In the genomic region with DNA sequence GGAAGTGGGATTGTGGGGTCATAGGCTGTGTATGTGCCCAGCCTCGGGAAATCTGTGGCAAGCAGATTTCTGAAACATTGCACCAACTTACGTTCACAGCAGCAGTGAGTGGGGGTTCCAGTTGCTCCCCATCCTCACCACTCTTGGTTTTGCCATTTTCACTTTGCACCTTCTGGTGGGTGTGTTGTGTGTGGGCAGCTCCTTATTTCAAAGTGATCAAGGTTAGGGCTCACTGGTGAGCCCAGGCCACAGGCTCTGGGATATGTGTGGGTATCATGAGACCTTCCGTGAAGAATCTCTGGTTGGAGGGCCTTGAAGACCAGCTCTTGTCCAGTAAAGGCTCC, we compare ENCODE assay signal across 11 cellular contexts. TPM values are rescaled to one million over a fixed set of nuclear protein-coding genes. Genes with fewer than 3 reads are reported as not detected.
A peak's percentile ranks its signal among the peaks of the same experiment; 100 is the strongest.
DNase-seq lines count a peak whose midpoint lies in the region; ATAC-seq and FAIRE-seq lines count a peak whose summit lies in the region.
"Had no signal": no experiment of that assay in that cellular context is flagged by ENCODE, and none has a peak within 500 bp of the region (broad histone marks: within the 10 kb centered on the region; RNA-seq: fewer than 3 reads in every experiment).

No MANE protein-coding gene starts in this region.

- no peaks in the 10 kb centered on the region for H3K9me3 Mint-ChIP-seq in activated CD8-positive, alpha-beta memory T cell treated with anti-CD3 and anti-CD28 coated beads, Interleukin-2, amount 10 ng/mL, durations not matched to agents 7 days and 5 days (ENCODE audit: low read depth)
- no peaks in the 10 kb centered on the region for H3K9me3 Mint-ChIP-seq in activated CD4-positive, alpha-beta memory T cell treated with anti-CD3 and anti-CD28 coated beads for 36 hours
- H3K9me3 Mint-ChIP-seq in stimulated activated naive B cell treated with anti-CD40 and anti-IgM and Interleukin-4, amounts not matched to agents 10 μg/mL and 1 μg/mL and 100 μg/mL, for 72 hours = peaks cover 0 to 2% of the 10 kb centered on the region in 2 donors

- intact Hi-C loops in activated CD4-positive, alpha-beta memory T cell treated with anti-CD3 and anti-CD28 coated beads for 36 hours (cut with micrococcal nuclease) = no loop called here

- POLR2A ChIA-PET in activated CD4-positive, alpha-beta memory T cell treated with anti-CD3 and anti-CD28 coated beads for 36 hours (lab: Charles Lee) = interaction anchor here (1.2 to 2.0 kb wide), 2 partner anchors 16 to 47 kb away, joined by 3 to 7 read pairs; no protein-coding TSS in a partner anchor

- DNase-seq in activated CD8-positive, alpha-beta memory T cell treated with anti-CD3 and anti-CD28 coated beads, Interleukin-2, amount 10 ng/mL, durations not matched to agents 7 days and 5 days = no peak
- no peak for DNase-seq in activated CD8-positive, alpha-beta memory T cell treated with anti-CD3 and anti-CD28 coated beads, Interleukin-2, amount 50 U/mL, for 48 hours
- no peak for DNase-seq in activated CD4-positive, alpha-beta memory T cell treated with anti-CD3 and anti-CD28 coated beads for 36 hours
- no peak for DNase-seq in stimulated activated naive B cell treated with anti-CD40 and anti-IgM and Interleukin-4, amounts not matched to agents 10 μg/mL and 1 μg/mL and 100 μg/mL, for 72 hours
- no peak for DNase-seq in RCC 7860 (ENCODE audit: low spot score)
- DNase-seq: esophagus squamous epithelium; NCI-H446 treated with DMSO at 0.1 percent for 48 hours; psoas muscle; stimulated activated CD4-positive, alpha-beta T cell treated with anti-CD3 and anti-CD28 coated beads, Interleukin-4, amount 100 ng/mL, for 24 hours had no signal

- peak overlapping the region; percentile 54 for H3K4me3 Mint-ChIP-seq in activated CD8-positive, alpha-beta memory T cell treated with anti-CD3 and anti-CD28 coated beads, Interleukin-2, amount 10 ng/mL, durations not matched to agents 7 days and 5 days
- no peak overlapping the region for H3K4me3 Mint-ChIP-seq in activated CD4-positive, alpha-beta memory T cell treated with anti-CD3 and anti-CD28 coated beads for 36 hours
- H3K4me3 Mint-ChIP-seq in stimulated activated naive B cell treated with anti-CD40 and anti-IgM and Interleukin-4, amounts not matched to agents 10 μg/mL and 1 μg/mL and 100 μg/mL, for 72 hours = peak overlapping the region; percentile 42 to 49

- no peaks in the 10 kb centered on the region for H3K36me3 Mint-ChIP-seq in activated CD8-positive, alpha-beta memory T cell treated with anti-CD3 and anti-CD28 coated beads, Interleukin-2, amount 10 ng/mL, durations not matched to agents 7 days and 5 days
- H3K36me3 Mint-ChIP-seq in activated CD4-positive, alpha-beta memory T cell treated with anti-CD3 and anti-CD28 coated beads for 36 hours = no peaks in the 10 kb centered on the region
- peaks cover 0 to 7% of the 10 kb centered on the region in 2 donors for H3K36me3 Mint-ChIP-seq in stimulated activated naive B cell treated with anti-CD40 and anti-IgM and Interleukin-4, amounts not matched to agents 10 μg/mL and 1 μg/mL and 100 μg/mL, for 72 hours

- peaks cover 62% of the 10 kb centered on the region for H3K4me1 Mint-ChIP-seq in activated CD8-positive, alpha-beta memory T cell treated with anti-CD3 and anti-CD28 coated beads, Interleukin-2, amount 10 ng/mL, durations not matched to agents 7 days and 5 days
- peaks cover 48% of the 10 kb centered on the region for H3K4me1 Mint-ChIP-seq in activated CD4-positive, alpha-beta memory T cell treated with anti-CD3 and anti-CD28 coated beads for 36 hours (ENCODE audit: low read depth)
- peaks cover 53 to 89% of the 10 kb centered on the region in 2 donors for H3K4me1 Mint-ChIP-seq in stimulated activated naive B cell treated with anti-CD40 and anti-IgM and Interleukin-4, amounts not matched to agents 10 μg/mL and 1 μg/mL and 100 μg/mL, for 72 hours

- H3K27me3 Mint-ChIP-seq in activated CD8-positive, alpha-beta memory T cell treated with anti-CD3 and anti-CD28 coated beads, Interleukin-2, amount 10 ng/mL, durations not matched to agents 7 days and 5 days = no peaks in the 10 kb centered on the region
- H3K27me3 Mint-ChIP-seq in activated CD4-positive, alpha-beta memory T cell treated with anti-CD3 and anti-CD28 coated beads for 36 hours = no peaks in the 10 kb centered on the region
- H3K27me3 Mint-ChIP-seq in stimulated activated naive B cell treated with anti-CD40 and anti-IgM and Interleukin-4, amounts not matched to agents 10 μg/mL and 1 μg/mL and 100 μg/mL, for 72 hours = no peaks in the 10 kb centered on the region

- peak overlapping the region; percentile 94 for H3K27ac Mint-ChIP-seq in activated CD8-positive, alpha-beta memory T cell treated with anti-CD3 and anti-CD28 coated beads, Interleukin-2, amount 10 ng/mL, durations not matched to agents 7 days and 5 days
- H3K27ac Mint-ChIP-seq in activated CD4-positive, alpha-beta memory T cell treated with anti-CD3 and anti-CD28 coated beads for 36 hours = peak overlapping the region; percentile 76
- H3K27ac Mint-ChIP-seq in stimulated activated naive B cell treated with anti-CD40 and anti-IgM and Interleukin-4, amounts not matched to agents 10 μg/mL and 1 μg/mL and 100 μg/mL, for 72 hours = peak overlapping the region; percentile 94

- CTCF ChIA-PET in activated CD8-positive, alpha-beta memory T cell treated with anti-CD3 and anti-CD28 coated beads, Interleukin-2, amount 10 ng/mL, durations not matched to agents 7 days and 5 days (lab: Charles Lee) = interaction anchor here (1.3 to 3.1 kb wide), 5 partner anchors 13 to 347 kb away, joined by 3 to 18 read pairs (median 5); a partner anchor contains a TSS
- CTCF ChIA-PET in activated CD4-positive, alpha-beta memory T cell treated with anti-CD3 and anti-CD28 coated beads for 36 hours (lab: Charles Lee) = interaction anchor here (0.9 to 1.3 kb wide), 2 partner anchors 52 to 61 kb away, joined by 3 read pairs; no protein-coding TSS in a partner anchor

- FAIRE-seq in RCC 7860 (lab: Jason Lieb, UNC) = no peak

- no peak for ATAC-seq in activated CD8-positive, alpha-beta memory T cell treated with anti-CD3 and anti-CD28 coated beads, Interleukin-2, amount 10 ng/mL, durations not matched to agents 7 days and 5 days
- ATAC-seq in stimulated activated naive B cell treated with anti-CD40 and anti-IgM and Interleukin-4, amounts not matched to agents 10 μg/mL and 1 μg/mL and 100 μg/mL, for 72 hours (replicated peaks) = no peak
- ATAC-seq in HG03159 (IDR thresholded peaks at IDR 0.05; ENCODE audit: unreplicated experiment) = no peak
- ATAC-seq: psoas muscle had no signal

RNA-seq across cellular contexts. Expression of a gene that starts 29.5 kb away (rescaled TPM):
- total RNA-seq in activated CD8-positive, alpha-beta memory T cell treated with anti-CD3 and anti-CD28 coated beads, Interleukin-2, amount 10 ng/mL, durations not matched to agents 7 days and 5 days = not detected
- not detected for total RNA-seq in activated CD4-positive, alpha-beta memory T cell treated with anti-CD3 and anti-CD28 coated beads for 36 hours
- total RNA-seq: Daoy, esophagus squamous epithelium, psoas muscle had no signal

RNA-seq across cellular contexts. Expression of a gene that starts 34.3 kb away (rescaled TPM):
- total RNA-seq in activated CD8-positive, alpha-beta memory T cell treated with anti-CD3 and anti-CD28 coated beads, Interleukin-2, amount 10 ng/mL, durations not matched to agents 7 days and 5 days = not detected
- total RNA-seq in activated CD4-positive, alpha-beta memory T cell treated with anti-CD3 and anti-CD28 coated beads for 36 hours = not detected
- total RNA-seq: Daoy, esophagus squamous epithelium, psoas muscle had no signal

RNA-seq across cellular contexts. Expression of a gene that starts 34.7 kb away (rescaled TPM):
- total RNA-seq in activated CD8-positive, alpha-beta memory T cell treated with anti-CD3 and anti-CD28 coated beads, Interleukin-2, amount 10 ng/mL, durations not matched to agents 7 days and 5 days = 10 to 100 TPM; 65.9 to 70.4 TPM
- 10 to 100 TPM; 68.9 to 69.9 TPM for total RNA-seq in activated CD4-positive, alpha-beta memory T cell treated with anti-CD3 and anti-CD28 coated beads for 36 hours

RNA-seq across cellular contexts. Expression of a gene that starts 37.2 kb away (rescaled TPM):
- total RNA-seq in activated CD8-positive, alpha-beta memory T cell treated with anti-CD3 and anti-CD28 coated beads, Interleukin-2, amount 10 ng/mL, durations not matched to agents 7 days and 5 days = not detected
- not detected for total RNA-seq in activated CD4-positive, alpha-beta memory T cell treated with anti-CD3 and anti-CD28 coated beads for 36 hours
- total RNA-seq: Daoy, esophagus squamous epithelium, psoas muscle had no signal

RNA-seq across cellular contexts. Expression of a gene that starts 41.5 kb away (rescaled TPM):
- not detected for total RNA-seq in activated CD8-positive, alpha-beta memory T cell treated with anti-CD3 and anti-CD28 coated beads, Interleukin-2, amount 10 ng/mL, durations not matched to agents 7 days and 5 days
- total RNA-seq in activated CD4-positive, alpha-beta memory T cell treated with anti-CD3 and anti-CD28 coated beads for 36 hours = not detected
- total RNA-seq: Daoy, esophagus squamous epithelium, psoas muscle had no signal
